ENCODE assay signal across 1 cellular context in genomic region chr6:6806793-6807518, GRCh38.
TF ChIP-seq lines count a peak whose summit lies in the region.

No MANE protein-coding gene starts in this region.

TF ChIP-seq in K562, 482 proteins besides CTCF, POLR2A, EP300 and RAD21 (continued from another document):
- TF ChIP-seq, protein P1, sequence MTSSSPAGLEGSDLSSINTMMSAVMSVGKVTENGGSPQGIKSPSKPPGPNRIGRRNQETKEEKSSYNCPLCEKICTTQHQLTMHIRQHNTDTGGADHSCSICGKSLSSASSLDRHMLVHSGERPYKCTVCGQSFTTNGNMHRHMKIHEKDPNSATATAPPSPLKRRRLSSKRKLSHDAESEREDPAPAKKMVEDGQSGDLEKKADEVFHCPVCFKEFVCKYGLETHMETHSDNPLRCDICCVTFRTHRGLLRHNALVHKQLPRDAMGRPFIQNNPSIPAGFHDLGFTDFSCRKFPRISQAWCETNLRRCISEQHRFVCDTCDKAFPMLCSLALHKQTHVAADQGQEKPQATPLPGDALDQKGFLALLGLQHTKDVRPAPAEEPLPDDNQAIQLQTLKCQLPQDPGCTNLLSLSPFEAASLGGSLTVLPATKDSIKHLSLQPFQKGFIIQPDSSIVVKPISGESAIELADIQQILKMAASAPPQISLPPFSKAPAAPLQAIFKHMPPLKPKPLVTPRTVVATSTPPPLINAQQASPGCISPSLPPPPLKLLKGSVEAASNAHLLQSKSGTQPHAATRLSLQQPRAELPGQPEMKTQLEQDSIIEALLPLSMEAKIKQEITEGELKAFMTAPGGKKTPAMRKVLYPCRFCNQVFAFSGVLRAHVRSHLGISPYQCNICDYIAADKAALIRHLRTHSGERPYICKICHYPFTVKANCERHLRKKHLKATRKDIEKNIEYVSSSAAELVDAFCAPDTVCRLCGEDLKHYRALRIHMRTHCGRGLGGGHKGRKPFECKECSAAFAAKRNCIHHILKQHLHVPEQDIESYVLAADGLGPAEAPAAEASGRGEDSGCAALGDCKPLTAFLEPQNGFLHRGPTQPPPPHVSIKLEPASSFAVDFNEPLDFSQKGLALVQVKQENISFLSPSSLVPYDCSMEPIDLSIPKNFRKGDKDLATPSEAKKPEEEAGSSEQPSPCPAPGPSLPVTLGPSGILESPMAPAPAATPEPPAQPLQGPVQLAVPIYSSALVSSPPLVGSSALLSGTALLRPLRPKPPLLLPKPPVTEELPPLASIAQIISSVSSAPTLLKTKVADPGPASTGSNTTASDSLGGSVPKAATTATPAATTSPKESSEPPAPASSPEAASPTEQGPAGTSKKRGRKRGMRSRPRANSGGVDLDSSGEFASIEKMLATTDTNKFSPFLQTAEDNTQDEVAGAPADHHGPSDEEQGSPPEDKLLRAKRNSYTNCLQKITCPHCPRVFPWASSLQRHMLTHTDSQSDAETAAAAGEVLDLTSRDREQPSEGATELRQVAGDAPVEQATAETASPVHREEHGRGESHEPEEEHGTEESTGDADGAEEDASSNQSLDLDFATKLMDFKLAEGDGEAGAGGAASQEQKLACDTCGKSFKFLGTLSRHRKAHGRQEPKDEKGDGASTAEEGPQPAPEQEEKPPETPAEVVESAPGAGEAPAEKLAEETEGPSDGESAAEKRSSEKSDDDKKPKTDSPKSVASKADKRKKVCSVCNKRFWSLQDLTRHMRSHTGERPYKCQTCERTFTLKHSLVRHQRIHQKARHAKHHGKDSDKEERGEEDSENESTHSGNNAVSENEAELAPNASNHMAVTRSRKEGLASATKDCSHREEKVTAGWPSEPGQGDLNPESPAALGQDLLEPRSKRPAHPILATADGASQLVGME (CRISPR knock-in tag; IDR thresholded peaks at IDR 0.05): peak; percentile 96
- TF ChIP-seq ZFP36 (IDR thresholded peaks at IDR 0.05; ENCODE audit: low read depth, low read length, partially characterized antibody): peak; percentile 22
- TF ChIP-seq MYC (IDR thresholded peaks at IDR 0.05; ENCODE audit: low read depth, low read length): no peak
- TF ChIP-seq MYC (CRISPR knock-in tag; IDR thresholded peaks at IDR 0.05; ENCODE audit: borderline replicate concordance, low read depth): no peak
- peak in 1 of 2 experiments; percentile 89; a peak in 2 of 4 replicates for TF ChIP-seq RCOR1 (IDR thresholded peaks at IDR 0.05; ENCODE audit: borderline replicate concordance in 1 of 2, low read depth in 2 of 2, low read length in 2 of 2)
- TF ChIP-seq TBL1XR1 (IDR thresholded peaks at IDR 0.05; ENCODE audit: low read length in 2 of 2): no peak
- TF ChIP-seq DACH1 (IDR thresholded peaks at IDR 0.05; ENCODE audit: partially characterized antibody): no peak
- peak; percentile 95 for TF ChIP-seq JUN (IDR thresholded peaks at IDR 0.05; ENCODE audit: borderline replicate concordance, low read depth, low read length)
- TF ChIP-seq JUN (CRISPR knock-in tag; IDR thresholded peaks at IDR 0.05; ENCODE audit: borderline replicate concordance): no peak
- TF ChIP-seq BHLHE40 (IDR thresholded peaks at IDR 0.05; ENCODE audit: low read length): peak; percentile 44
- peak; percentile 94 for TF ChIP-seq CTBP1 (IDR thresholded peaks at IDR 0.05; ENCODE audit: borderline replicate concordance)
- TF ChIP-seq, protein P2, sequence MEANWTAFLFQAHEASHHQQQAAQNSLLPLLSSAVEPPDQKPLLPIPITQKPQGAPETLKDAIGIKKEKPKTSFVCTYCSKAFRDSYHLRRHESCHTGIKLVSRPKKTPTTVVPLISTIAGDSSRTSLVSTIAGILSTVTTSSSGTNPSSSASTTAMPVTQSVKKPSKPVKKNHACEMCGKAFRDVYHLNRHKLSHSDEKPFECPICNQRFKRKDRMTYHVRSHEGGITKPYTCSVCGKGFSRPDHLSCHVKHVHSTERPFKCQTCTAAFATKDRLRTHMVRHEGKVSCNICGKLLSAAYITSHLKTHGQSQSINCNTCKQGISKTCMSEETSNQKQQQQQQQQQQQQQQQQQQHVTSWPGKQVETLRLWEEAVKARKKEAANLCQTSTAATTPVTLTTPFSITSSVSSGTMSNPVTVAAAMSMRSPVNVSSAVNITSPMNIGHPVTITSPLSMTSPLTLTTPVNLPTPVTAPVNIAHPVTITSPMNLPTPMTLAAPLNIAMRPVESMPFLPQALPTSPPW (CRISPR knock-in tag; IDR thresholded peaks at IDR 0.05): no peak
- TF ChIP-seq DPF2 (IDR thresholded peaks at IDR 0.05): peak; percentile 51; the same call in 1 of the 2 replicates
- TF ChIP-seq FOS (IDR thresholded peaks at IDR 0.05; ENCODE audit: extremely low read depth, insufficient read length): peak; percentile 53
- TF ChIP-seq E2F4 (CRISPR knock-in tag; IDR thresholded peaks at IDR 0.05; ENCODE audit: low read depth): no peak
- TF ChIP-seq NRF1 (conservative IDR thresholded peaks at IDR 0.05 in 1 of 2, IDR thresholded peaks at IDR 0.05 in 1 of 2): 0 out of 4 replicates have a peak, but pooled peaks of 1 of the 2 experiments have one; percentile 43
TF ChIP-seq in K562: peak in this region for 20.
